In genomic region chr7:46738713-46739220, GRCh38 we compare ENCODE assay signal across 21 cellular contexts.
"Had no signal": no experiment of that assay in that cellular context is flagged by ENCODE, and none has a peak within 500 bp of the region (broad histone marks: within the 10 kb centered on the region; RNA-seq: fewer than 3 reads in every experiment).

No MANE protein-coding gene starts in this region.

- H3K9me3 ChIP-seq: prostate gland, thyroid gland had no signal

- FAIRE-seq: frontal cortex, islet of Langerhans, TTC549 had no signal

- H3K4me1 ChIP-seq: prostate gland, spleen had no signal

- H3K4me3 ChIP-seq: hepatocyte, prostate gland, spleen, thyroid gland had no signal

- H3K79me2 ChIP-seq: hepatocyte had no signal

- ATAC-seq: activated CD4-positive, alpha-beta T cell treated with anti-CD3 and anti-CD28 coated beads for 36 hours; activated T-cell treated with anti-CD3 and anti-CD28 coated beads, Interleukin-2, amount 50 U/mL, for 4 hours; natural killer cell treated with Interleukin-12 subunit alpha and Interleukin-12 subunit beta and Interleukin-15 and Interleukin-18, amount 100 ng/mL, for 72 hours had no signal

- H3K4me2 ChIP-seq: hepatocyte had no signal

- H3K27ac ChIP-seq: epithelial cell of prostate, hepatocyte, prostate gland, spleen, thyroid gland had no signal

- H3K27me3 ChIP-seq: hepatocyte, spleen, thyroid gland had no signal

- DNase-seq: activated CD4-positive, alpha-beta T cell treated with anti-CD3 and anti-CD28 coated beads for 36 hours; activated CD4-positive, alpha-beta T cell treated with anti-CD3 and anti-CD28 coated beads, Interleukin-2, amount 50 U/mL, for 4 hours; activated CD8-positive, alpha-beta memory T cell treated with anti-CD3 and anti-CD28 coated beads for 24 hours; activated CD8-positive, alpha-beta memory T cell treated with anti-CD3 and anti-CD28 coated beads, Interleukin-2, amount 50 U/mL, for 48 hours; activated naive CD4-positive, alpha-beta T cell treated with Interleukin-2 at 50 U/mL for 16 hours; activated T-cell treated with anti-CD3 and anti-CD28 coated beads, Interleukin-2, amount 50 U/mL, for 4 hours; amygdala; cortex of kidney; glutamatergic neuron; spleen; stimulated activated CD4-positive, alpha-beta T cell treated with anti-CD3 and anti-CD28 coated beads, Interleukin-4, amount 100 ng/mL, for 1 hour; stimulated activated naive CD4-positive, alpha-beta T cell; T-helper 1 cell; thyroid gland had no signal

- H3K36me3 ChIP-seq: prostate gland, spleen, thyroid gland had no signal
